33 cellular contexts compared by ENCODE assay signal in the genomic region with DNA sequence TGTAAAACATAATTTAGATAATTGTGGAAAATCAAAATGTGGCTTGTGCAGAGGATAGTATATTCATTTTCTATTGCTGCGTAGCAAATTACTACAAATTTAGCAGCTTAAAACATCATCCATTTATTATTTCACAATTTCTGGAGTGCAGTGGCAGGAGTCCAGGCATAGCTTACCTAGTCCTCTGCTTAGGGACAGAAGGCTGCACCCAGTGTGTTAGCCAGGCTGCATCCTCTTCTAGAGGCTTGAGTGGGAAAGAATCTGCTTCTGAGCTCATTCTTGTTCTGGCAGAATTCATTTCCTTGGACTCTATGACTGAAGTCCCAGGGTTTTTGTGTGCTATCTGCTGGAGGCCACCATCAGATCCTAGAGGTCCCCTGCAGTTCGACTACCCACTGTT. TPM values are rescaled to one million over a fixed set of nuclear protein-coding genes. Genes with fewer than 3 reads are reported as not detected.
"Had no signal": no experiment of that assay in that cellular context is flagged by ENCODE, and none has a peak within 500 bp of the region (broad histone marks: within the 10 kb centered on the region; RNA-seq: fewer than 3 reads in every experiment).

No MANE protein-coding gene starts in this region.

- H3K27ac ChIP-seq: ascending aorta, cardiac muscle cell, foreskin keratinocyte, heart left ventricle, neutrophil, right lobe of liver, testis, uterus had no signal

- H3K4me3 ChIP-seq: ascending aorta, cardiac muscle cell, heart left ventricle, right lobe of liver, testis, uterus had no signal

- H3K27me3 ChIP-seq: ascending aorta, cardiac muscle cell, heart left ventricle, right lobe of liver, testis, uterus had no signal

- H3K4me1 ChIP-seq: ascending aorta, foreskin keratinocyte, heart left ventricle, right lobe of liver, testis, uterus had no signal

- ATAC-seq: esophagus mucosa; foreskin keratinocyte; heart left ventricle; left colon; right lobe of liver; stimulated activated naive CD8-positive, alpha-beta T cell treated with anti-CD3 and anti-CD28 coated beads, Interleukin-15, Interleukin-2, amounts not matched to agents 100 U/mL and 50 U/mL, for 24 hours; WTC11 had no signal

- H3K36me3 ChIP-seq: ascending aorta, cardiac muscle cell, heart left ventricle, neutrophil, right lobe of liver, uterus had no signal

- H3K9me3 ChIP-seq: ascending aorta, heart left ventricle, neutrophil, right lobe of liver, testis, uterus had no signal

- DNase-seq: activated CD4-positive, alpha-beta memory T cell treated with anti-CD3 and anti-CD28 coated beads, Interleukin-2, amount 10 ng/mL, durations not matched to agents 7 days and 5 days; activated CD4-positive, alpha-beta T cell treated with anti-CD3 and anti-CD28 coated beads for 1 hour; activated CD4-positive, alpha-beta T cell treated with anti-CD3 and anti-CD28 coated beads, Interleukin-2, amount 10 ng/mL, durations not matched to agents 7 days and 5 days; activated CD8-positive, alpha-beta memory T cell treated with anti-CD3 and anti-CD28 coated beads, Interleukin-2, amount 50 U/mL, for 48 hours; activated gamma-delta T cell; activated naive CD4-positive, alpha-beta T cell treated with anti-CD3 and anti-CD28 coated beads, Interleukin-2, amount 10 ng/mL, durations not matched to agents 7 days and 5 days; activated naive CD8-positive, alpha-beta T cell treated with anti-CD3 and anti-CD28 coated beads, Interleukin-2, amount 10 ng/mL, durations not matched to agents 7 days and 5 days; activated T-cell treated with anti-CD3 and anti-CD28 coated beads, Interleukin-2, amount 50 U/mL, for 24 hours; cortex of kidney; foreskin keratinocyte; heart left ventricle; hypothalamus; immature natural killer cell; kidney; left colon; right lobe of liver; stimulated activated CD4-positive, alpha-beta T cell treated with anti-CD3 and anti-CD28 coated beads, Interleukin-12 subunit alpha, Interleukin-12 subunit beta, amount 100 ng/mL, for 4 hours; stimulated activated CD4-positive, alpha-beta T cell treated with anti-CD3 and anti-CD28 coated beads, Interleukin-4, amount 100 ng/mL, for 1 hour; stimulated activated naive CD8-positive, alpha-beta T cell treated with anti-CD3 and anti-CD28 coated beads, Interleukin-15, Interleukin-2, amounts not matched to agents 100 U/mL and 50 U/mL, for 24 hours; T-helper 2 cell; testis; trophoblast cell; uterus had no signal

RNA-seq across cellular contexts. Expression of a gene that starts 39.7 kb away (rescaled TPM):
- total RNA-seq: activated CD4-positive, alpha-beta memory T cell treated with anti-CD3 and anti-CD28 coated beads, Interleukin-2, amount 10 ng/mL, durations not matched to agents 7 days and 5 days; activated CD4-positive, alpha-beta T cell treated with anti-CD3 and anti-CD28 coated beads, Interleukin-2, amount 10 ng/mL, durations not matched to agents 7 days and 5 days; activated naive CD8-positive, alpha-beta T cell treated with anti-CD3 and anti-CD28 coated beads, Interleukin-2, amount 10 ng/mL, durations not matched to agents 7 days and 5 days; cardiac muscle cell; chondrocyte; endothelial cell of umbilical vein; esophagus mucosa; foreskin keratinocyte; lung microvascular endothelial cell; osteocyte; progenitor cell of endocrine pancreas had no signal
